In the genomic region with DNA sequence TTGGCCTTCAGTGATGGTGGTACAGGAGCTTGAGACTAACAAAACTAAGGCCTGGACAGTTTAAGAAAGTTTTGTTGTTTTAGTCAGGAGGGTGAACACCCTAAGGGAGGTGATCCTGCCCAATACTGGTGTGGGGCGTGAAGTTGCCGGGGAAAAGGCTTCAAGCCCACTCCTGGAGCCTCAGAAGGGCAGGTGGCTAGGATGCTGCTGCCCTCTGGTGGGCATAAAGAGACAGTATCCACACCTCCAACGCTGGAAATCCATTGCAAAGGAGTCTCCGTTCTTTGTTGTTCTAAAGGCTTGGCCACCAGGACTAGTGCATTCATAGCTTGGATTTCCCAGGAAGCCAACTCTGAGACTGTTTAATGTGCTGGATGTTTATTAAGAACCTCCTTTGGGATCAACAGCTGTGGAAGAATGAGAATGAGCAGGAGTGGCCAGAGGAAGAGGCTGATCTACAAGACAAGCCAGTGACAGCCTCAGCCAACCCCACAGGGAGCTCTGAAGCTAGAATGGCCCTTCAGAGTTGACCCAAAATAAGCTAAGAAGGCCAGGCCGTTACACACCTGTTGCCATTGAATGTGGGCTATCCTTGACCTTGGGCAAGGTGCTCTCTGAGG, we compare ENCODE assay signal across 8 cellular contexts. TPM values are rescaled to one million over a fixed set of nuclear protein-coding genes. Genes with fewer than 3 reads are reported as not detected.
DNase-seq lines count a peak whose midpoint lies in the region; ATAC-seq, FAIRE-seq and TF ChIP-seq lines count a peak whose summit lies in the region.

No MANE protein-coding gene starts in this region.

- TF ChIP-seq EP300 in gastroesophageal sphincter (IDR thresholded peaks at IDR 0.05) = no peak

- H3K27me3 ChIP-seq in DOHH2 (ENCODE audit: control insufficient read depth, low read length) (no peaks in the 10 kb centered on the region), Peyer's patch (no peaks in the 10 kb centered on the region), gastroesophageal sphincter (peaks cover 4% of the 10 kb centered on the region), pancreas (no peaks in the 10 kb centered on the region)

- no peaks in the 10 kb centered on the region for H3K4me1 ChIP-seq in DOHH2 (ENCODE audit: control insufficient read depth, low read length)
- H3K4me1 ChIP-seq in Peyer's patch = no peaks in the 10 kb centered on the region
- H3K4me1 ChIP-seq in gastroesophageal sphincter = peaks cover 0 to 8% (median 0%) of the 10 kb centered on the region in 3 donors
- peaks cover 0 to 3% (median 0%) of the 10 kb centered on the region in 3 donors for H3K4me1 ChIP-seq in pancreas

- DNase-seq in Peyer's patch (peak; percentile 50 to 78 (median 52)), pancreas (peak in 5 of 6 donors; percentile 16 to 61 (median 36))
- DNase-seq in activated effector memory CD4-positive, alpha-beta T cell treated with Interleukin-2 at 50 U/mL for 16 hours = peak; percentile 25

- no peaks in the 10 kb centered on the region for H4K20me1 ChIP-seq in DOHH2 (ENCODE audit: control insufficient read depth, insufficient read depth, low read depth, low read length)

- no peaks in the 10 kb centered on the region for H3K9me2 ChIP-seq in DOHH2 (replicated peaks; ENCODE audit: control insufficient read depth, low read length)

- H3K9me3 ChIP-seq in DOHH2 (ENCODE audit: control insufficient read depth, insufficient read depth, low read length) (no peaks in the 10 kb centered on the region), Peyer's patch (no peaks in the 10 kb centered on the region), gastroesophageal sphincter (no peaks in the 10 kb centered on the region), pancreas (no peaks in the 10 kb centered on the region)

- H3K4me3 ChIP-seq in DOHH2 (ENCODE audit: low read length) (no peak overlapping the region), Peyer's patch (no peak overlapping the region), gastroesophageal sphincter (no peak overlapping the region), pancreas (no peak overlapping the region)

- FAIRE-seq in pancreas (lab: Jason Lieb, UNC) = no peak

- peak; percentile 87 for TF ChIP-seq CTCF in DOHH2 (IDR thresholded peaks at IDR 0.05; ENCODE audit: low read depth, low read length, poor library complexity, severe bottlenecking)
- peak; percentile 87 for TF ChIP-seq CTCF in LNCAP (IDR thresholded peaks at IDR 0.05)
- TF ChIP-seq CTCF in Peyer's patch (IDR thresholded peaks at IDR 0.05) = peak; percentile 55 to 85 (median 69)
- TF ChIP-seq CTCF in gastroesophageal sphincter (IDR thresholded peaks at IDR 0.05) = peak; percentile 62 to 90 (median 74)
- peak; percentile 57 to 86 (median 76) for TF ChIP-seq CTCF in pancreas (IDR thresholded peaks at IDR 0.05)

- H3K27ac ChIP-seq in DOHH2 (ENCODE audit: low read depth, low read length) (no peak overlapping the region), Peyer's patch (no peak overlapping the region), gastroesophageal sphincter (no peak overlapping the region), pancreas (no peak overlapping the region)

- H3K4me2 ChIP-seq in DOHH2 (ENCODE audit: low read length) = no peak overlapping the region

- H3K36me3 ChIP-seq in DOHH2 (ENCODE audit: control insufficient read depth, low read length) (peaks cover 33% of the 10 kb centered on the region), Peyer's patch (no peaks in the 10 kb centered on the region), gastroesophageal sphincter (no peaks in the 10 kb centered on the region), pancreas (no peaks in the 10 kb centered on the region)

- TF ChIP-seq POLR2A in Peyer's patch (IDR thresholded peaks at IDR 0.05) = no peak
- no peak for TF ChIP-seq POLR2A in gastroesophageal sphincter (IDR thresholded peaks at IDR 0.05)

- peak; percentile 85 for ATAC-seq in gastroesophageal sphincter
- ATAC-seq in pancreas = peak; percentile 84 to 98 (median 96)
- no peak for ATAC-seq in GM21717 (IDR thresholded peaks at IDR 0.05; ENCODE audit: unreplicated experiment)
- ATAC-seq in GM19328 (IDR thresholded peaks at IDR 0.05; ENCODE audit: unreplicated experiment) = no peak

- intact Hi-C loops in pancreas (cut with DNase I) = loop anchor here in 2 of 3 donors (10.0 kb wide), 2 partner anchors 152 to 282 kb away; partner anchors contain the start of gene TFAP2E (in 1 of the 2)

- 5 to 10% methylated on average over 2 of the region's 5 CpGs for WGBS in gastroesophageal sphincter (ENCODE audit: low coverage in 1 of 2), 2 donors
- 0 to 3% methylated on average over 5 of the region's 5 CpGs for WGBS in pancreas, 2 donors

- no peaks in the 10 kb centered on the region for H3K79me2 ChIP-seq in DOHH2 (ENCODE audit: control insufficient read depth, low read length)

- no peaks in the 10 kb centered on the region for H3F3A ChIP-seq in DOHH2 (ENCODE audit: control insufficient read depth, insufficient read depth)

RNA-seq across cellular contexts. Expression of gene C1orf216, which starts 8.2 kb away (rescaled TPM):
- total RNA-seq in Peyer's patch = 1 to 10 TPM; 2.7 to 5.8 (median 3.4) TPM
- 10 to 100 TPM; 23.6 to 35.4 (median 25.2) TPM for total RNA-seq in gastroesophageal sphincter
- 1 to 10 TPM; 1.5 to 5.2 (median 2.5) TPM for total RNA-seq in pancreas
- 1 to 10 TPM; 3.3 to 3.7 TPM for polyA plus RNA-seq in pancreas

RNA-seq across cellular contexts. Expression of gene CLSPN, which starts 42.9 kb away (rescaled TPM):
- total RNA-seq in Peyer's patch (10 to 100 TPM in 1 of 4 donors, 1 to 10 TPM in 2, under 1 TPM in 1; 0.40 to 20.6 (median 3.7) TPM), gastroesophageal sphincter (under 1 TPM in 3 of 4 donors, not detected in 1; 0.08 to 0.99 (median 0.13) TPM), pancreas (under 1 TPM in 5 of 6 donors, not detected in 1; 0.12 to 1.00 (median 0.49) TPM)
- under 1 TPM in 1 of 2 donors, not detected in 1; 0.23 TPM for polyA plus RNA-seq in pancreas

Comparison
In these comparisons a context has a peak if more than half of its experiments do, and no peak if none do; other contexts are left out.
1. ATAC-seq: peak in gastroesophageal sphincter (single experiment) and pancreas (4 of 4); none in GM21717 (single experiment) and GM19328 (single experiment).
2. Peak in every context shown above with its lines, with median percentiles within 50 percentile points of each other: CTCF ChIP-seq and DNase-seq.